In the genomic region with DNA sequence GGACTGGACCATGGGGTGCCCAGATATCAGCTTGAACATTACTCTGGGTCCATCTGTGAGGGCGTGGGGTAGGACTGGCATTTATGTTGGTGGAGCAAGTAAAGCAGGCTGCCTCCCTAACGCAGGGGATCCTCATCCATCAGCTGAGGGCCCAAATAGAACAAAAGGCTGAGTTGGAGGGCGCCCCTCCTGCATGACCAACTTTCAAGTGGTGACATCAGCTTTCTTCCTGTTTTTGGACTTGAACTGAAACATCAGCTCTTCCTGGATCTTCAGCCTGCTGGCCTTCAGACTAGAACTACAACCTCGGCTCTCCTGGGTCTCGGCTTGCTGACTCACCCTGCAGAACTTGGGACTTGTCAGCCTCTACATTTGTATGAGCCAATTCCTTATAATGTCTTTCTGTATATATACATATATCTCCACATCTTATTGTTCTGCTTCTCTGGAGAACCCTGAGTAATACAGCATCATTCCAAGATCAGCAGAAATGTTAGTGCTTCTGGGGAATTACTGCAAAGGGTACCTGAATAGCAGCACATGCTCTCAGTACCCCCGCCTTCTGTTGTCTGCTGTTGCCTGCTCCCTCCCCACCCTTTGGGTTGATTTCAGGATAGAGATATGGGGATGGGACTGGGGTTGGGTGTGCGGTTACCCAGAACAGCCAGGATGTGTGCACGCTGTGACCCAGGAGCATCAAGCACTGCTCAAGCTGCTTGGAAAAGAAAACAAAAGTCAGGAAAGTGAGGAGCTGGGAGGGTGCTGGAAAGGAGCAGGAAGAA, we compare ENCODE assay signal across 1 cellular context.
TF ChIP-seq lines count a peak whose summit lies in the region.

No MANE protein-coding gene starts in this region.

TF ChIP-seq in K562, 482 proteins besides CTCF, POLR2A, EP300 and RAD21 (continued from another document and continues in another):
- TF ChIP-seq, protein P1, sequence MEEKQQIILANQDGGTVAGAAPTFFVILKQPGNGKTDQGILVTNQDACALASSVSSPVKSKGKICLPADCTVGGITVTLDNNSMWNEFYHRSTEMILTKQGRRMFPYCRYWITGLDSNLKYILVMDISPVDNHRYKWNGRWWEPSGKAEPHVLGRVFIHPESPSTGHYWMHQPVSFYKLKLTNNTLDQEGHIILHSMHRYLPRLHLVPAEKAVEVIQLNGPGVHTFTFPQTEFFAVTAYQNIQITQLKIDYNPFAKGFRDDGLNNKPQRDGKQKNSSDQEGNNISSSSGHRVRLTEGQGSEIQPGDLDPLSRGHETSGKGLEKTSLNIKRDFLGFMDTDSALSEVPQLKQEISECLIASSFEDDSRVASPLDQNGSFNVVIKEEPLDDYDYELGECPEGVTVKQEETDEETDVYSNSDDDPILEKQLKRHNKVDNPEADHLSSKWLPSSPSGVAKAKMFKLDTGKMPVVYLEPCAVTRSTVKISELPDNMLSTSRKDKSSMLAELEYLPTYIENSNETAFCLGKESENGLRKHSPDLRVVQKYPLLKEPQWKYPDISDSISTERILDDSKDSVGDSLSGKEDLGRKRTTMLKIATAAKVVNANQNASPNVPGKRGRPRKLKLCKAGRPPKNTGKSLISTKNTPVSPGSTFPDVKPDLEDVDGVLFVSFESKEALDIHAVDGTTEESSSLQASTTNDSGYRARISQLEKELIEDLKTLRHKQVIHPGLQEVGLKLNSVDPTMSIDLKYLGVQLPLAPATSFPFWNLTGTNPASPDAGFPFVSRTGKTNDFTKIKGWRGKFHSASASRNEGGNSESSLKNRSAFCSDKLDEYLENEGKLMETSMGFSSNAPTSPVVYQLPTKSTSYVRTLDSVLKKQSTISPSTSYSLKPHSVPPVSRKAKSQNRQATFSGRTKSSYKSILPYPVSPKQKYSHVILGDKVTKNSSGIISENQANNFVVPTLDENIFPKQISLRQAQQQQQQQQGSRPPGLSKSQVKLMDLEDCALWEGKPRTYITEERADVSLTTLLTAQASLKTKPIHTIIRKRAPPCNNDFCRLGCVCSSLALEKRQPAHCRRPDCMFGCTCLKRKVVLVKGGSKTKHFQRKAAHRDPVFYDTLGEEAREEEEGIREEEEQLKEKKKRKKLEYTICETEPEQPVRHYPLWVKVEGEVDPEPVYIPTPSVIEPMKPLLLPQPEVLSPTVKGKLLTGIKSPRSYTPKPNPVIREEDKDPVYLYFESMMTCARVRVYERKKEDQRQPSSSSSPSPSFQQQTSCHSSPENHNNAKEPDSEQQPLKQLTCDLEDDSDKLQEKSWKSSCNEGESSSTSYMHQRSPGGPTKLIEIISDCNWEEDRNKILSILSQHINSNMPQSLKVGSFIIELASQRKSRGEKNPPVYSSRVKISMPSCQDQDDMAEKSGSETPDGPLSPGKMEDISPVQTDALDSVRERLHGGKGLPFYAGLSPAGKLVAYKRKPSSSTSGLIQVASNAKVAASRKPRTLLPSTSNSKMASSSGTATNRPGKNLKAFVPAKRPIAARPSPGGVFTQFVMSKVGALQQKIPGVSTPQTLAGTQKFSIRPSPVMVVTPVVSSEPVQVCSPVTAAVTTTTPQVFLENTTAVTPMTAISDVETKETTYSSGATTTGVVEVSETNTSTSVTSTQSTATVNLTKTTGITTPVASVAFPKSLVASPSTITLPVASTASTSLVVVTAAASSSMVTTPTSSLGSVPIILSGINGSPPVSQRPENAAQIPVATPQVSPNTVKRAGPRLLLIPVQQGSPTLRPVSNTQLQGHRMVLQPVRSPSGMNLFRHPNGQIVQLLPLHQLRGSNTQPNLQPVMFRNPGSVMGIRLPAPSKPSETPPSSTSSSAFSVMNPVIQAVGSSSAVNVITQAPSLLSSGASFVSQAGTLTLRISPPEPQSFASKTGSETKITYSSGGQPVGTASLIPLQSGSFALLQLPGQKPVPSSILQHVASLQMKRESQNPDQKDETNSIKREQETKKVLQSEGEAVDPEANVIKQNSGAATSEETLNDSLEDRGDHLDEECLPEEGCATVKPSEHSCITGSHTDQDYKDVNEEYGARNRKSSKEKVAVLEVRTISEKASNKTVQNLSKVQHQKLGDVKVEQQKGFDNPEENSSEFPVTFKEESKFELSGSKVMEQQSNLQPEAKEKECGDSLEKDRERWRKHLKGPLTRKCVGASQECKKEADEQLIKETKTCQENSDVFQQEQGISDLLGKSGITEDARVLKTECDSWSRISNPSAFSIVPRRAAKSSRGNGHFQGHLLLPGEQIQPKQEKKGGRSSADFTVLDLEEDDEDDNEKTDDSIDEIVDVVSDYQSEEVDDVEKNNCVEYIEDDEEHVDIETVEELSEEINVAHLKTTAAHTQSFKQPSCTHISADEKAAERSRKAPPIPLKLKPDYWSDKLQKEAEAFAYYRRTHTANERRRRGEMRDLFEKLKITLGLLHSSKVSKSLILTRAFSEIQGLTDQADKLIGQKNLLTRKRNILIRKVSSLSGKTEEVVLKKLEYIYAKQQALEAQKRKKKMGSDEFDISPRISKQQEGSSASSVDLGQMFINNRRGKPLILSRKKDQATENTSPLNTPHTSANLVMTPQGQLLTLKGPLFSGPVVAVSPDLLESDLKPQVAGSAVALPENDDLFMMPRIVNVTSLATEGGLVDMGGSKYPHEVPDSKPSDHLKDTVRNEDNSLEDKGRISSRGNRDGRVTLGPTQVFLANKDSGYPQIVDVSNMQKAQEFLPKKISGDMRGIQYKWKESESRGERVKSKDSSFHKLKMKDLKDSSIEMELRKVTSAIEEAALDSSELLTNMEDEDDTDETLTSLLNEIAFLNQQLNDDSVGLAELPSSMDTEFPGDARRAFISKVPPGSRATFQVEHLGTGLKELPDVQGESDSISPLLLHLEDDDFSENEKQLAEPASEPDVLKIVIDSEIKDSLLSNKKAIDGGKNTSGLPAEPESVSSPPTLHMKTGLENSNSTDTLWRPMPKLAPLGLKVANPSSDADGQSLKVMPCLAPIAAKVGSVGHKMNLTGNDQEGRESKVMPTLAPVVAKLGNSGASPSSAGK (IDR thresholded peaks at IDR 0.05), result peak; percentile 24; the same call in 1 of the 2 replicates
- peak; percentile 53 for TF ChIP-seq L3MBTL2 (IDR thresholded peaks at IDR 0.05)
- TF ChIP-seq CAMTA2 (CRISPR knock-in tag; conservative IDR thresholded peaks at IDR 0.05), result no peak
- no peak for TF ChIP-seq RNF219 (CRISPR knock-in tag; IDR thresholded peaks at IDR 0.05)
- peak; percentile 83 for TF ChIP-seq JUND (IDR thresholded peaks at IDR 0.05; ENCODE audit: borderline replicate concordance, low read depth, low read length)
- peak; percentile 68; the same call in 2 of the 3 replicates for TF ChIP-seq JUND (tag; IDR thresholded peaks at IDR 0.05; ENCODE audit: borderline replicate concordance, low read depth, low read length)
- peak; percentile 25; the same call in 1 of the 2 replicates for TF ChIP-seq CBX1 (IDR thresholded peaks at IDR 0.05; ENCODE audit: low read depth)
- no peak for TF ChIP-seq ZNF280B (CRISPR knock-in tag; IDR thresholded peaks at IDR 0.05)
- TF ChIP-seq CTBP1 (IDR thresholded peaks at IDR 0.05; ENCODE audit: borderline replicate concordance), result peak; percentile 15; the same call in 1 of the 2 replicates
- TF ChIP-seq ARID1B (IDR thresholded peaks at IDR 0.05), result peak; percentile 22; the same call in 1 of the 2 replicates
- TF ChIP-seq MYC (IDR thresholded peaks at IDR 0.05; ENCODE audit: low read depth, low read length), result peak; percentile 72
- no peak for TF ChIP-seq MYC (CRISPR knock-in tag; IDR thresholded peaks at IDR 0.05; ENCODE audit: borderline replicate concordance, low read depth)
- TF ChIP-seq ZNF318 (IDR thresholded peaks at IDR 0.05; ENCODE audit: borderline replicate concordance in 1 of 2, low read depth in 1 of 2), result 0 out of 4 replicates have a peak, but pooled peaks of 1 of the 2 experiments have one; percentile 40
- TF ChIP-seq SMAD4 (CRISPR knock-in tag; conservative IDR thresholded peaks at IDR 0.05), result peak; percentile 60
- peak; percentile 31; the same call in 1 of the 2 replicates for TF ChIP-seq POLR2H (tag; IDR thresholded peaks at IDR 0.05; ENCODE audit: low read depth)
- TF ChIP-seq MAFG (tag; conservative IDR thresholded peaks at IDR 0.05), result peak; percentile 69
